In the genomic region with DNA sequence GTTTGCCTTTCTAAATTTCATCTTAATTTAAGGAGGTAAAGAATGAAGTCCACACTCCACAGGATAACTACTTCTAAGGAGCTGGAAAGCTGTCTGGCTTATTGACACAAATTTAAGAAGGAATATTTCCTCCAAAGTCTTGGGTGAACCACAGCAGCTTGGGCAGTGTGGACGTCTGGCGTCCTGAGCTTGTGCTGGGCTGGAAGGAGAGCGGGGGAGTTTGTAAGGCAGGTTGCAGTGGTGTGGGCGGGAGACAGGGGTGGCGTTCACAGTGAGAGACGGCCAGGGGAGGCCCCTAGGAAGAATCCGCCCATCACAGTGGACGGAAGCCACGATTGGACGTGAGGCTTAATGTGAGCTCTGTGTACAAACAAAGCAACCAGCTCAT, we compare ENCODE assay signal across 1 cellular context.
A peak's percentile ranks its signal among the peaks of the same experiment; 100 is the strongest.
TF ChIP-seq lines count a peak whose summit lies in the region.

No MANE protein-coding gene starts in this region.

TF ChIP-seq in HepG2, 621 proteins besides CTCF, POLR2A, EP300 and RAD21 (continued from another document and continues in another):
- no peak for TF ChIP-seq BCLAF1 (IDR thresholded peaks at IDR 0.05)
- TF ChIP-seq CEBPG (CRISPR knock-in tag; IDR thresholded peaks at IDR 0.05) = no peak
- TF ChIP-seq ASH2L (IDR thresholded peaks at IDR 0.05; ENCODE audit: insufficient read length, low read depth, low read length) = peak; percentile 43
- TF ChIP-seq TSC22D2 (CRISPR knock-in tag; IDR thresholded peaks at IDR 0.05; ENCODE audit: borderline replicate concordance) = no peak
- TF ChIP-seq ZNF768 (CRISPR knock-in tag; IDR thresholded peaks at IDR 0.05) = 0 out of 2 replicates have a peak, but pooled peaks have one; percentile 7
- TF ChIP-seq POLR2AphosphoS5 (IDR thresholded peaks at IDR 0.05; ENCODE audit: low read depth, low read length) = peak; percentile 77
- TF ChIP-seq FOXP1 (IDR thresholded peaks at IDR 0.05) = no peak
- TF ChIP-seq FOXP1 (CRISPR knock-in tag; IDR thresholded peaks at IDR 0.05) = 0 out of 2 replicates have a peak, but pooled peaks have one; percentile 6
- TF ChIP-seq SPEN (CRISPR knock-in tag; IDR thresholded peaks at IDR 0.05; ENCODE audit: low read depth) = 0 out of 2 replicates have a peak, but pooled peaks have one; percentile 25
- peak; percentile 61 for TF ChIP-seq SAP130 (CRISPR knock-in tag; IDR thresholded peaks at IDR 0.05; ENCODE audit: low read depth)
- 0 out of 2 replicates have a peak, but pooled peaks have one; percentile 3 for TF ChIP-seq ZNF333 (CRISPR knock-in tag; IDR thresholded peaks at IDR 0.05; ENCODE audit: borderline replicate concordance)
- TF ChIP-seq ZNF34 (CRISPR knock-in tag; IDR thresholded peaks at IDR 0.05; ENCODE audit: borderline replicate concordance) = peak; percentile 39; the same call in 1 of the 2 replicates
- TF ChIP-seq ZNF501 (CRISPR knock-in tag; IDR thresholded peaks at IDR 0.05) = peak; percentile 36; the same call in 1 of the 2 replicates
- 0 out of 2 replicates have a peak, but pooled peaks have one; percentile 2 for TF ChIP-seq TAF1 (CRISPR knock-in tag; IDR thresholded peaks at IDR 0.05)
- 0 out of 2 replicates have a peak, but pooled peaks have one; percentile 7 for TF ChIP-seq RARA (CRISPR knock-in tag; IDR thresholded peaks at IDR 0.05)
- TF ChIP-seq GFI1 (CRISPR knock-in tag; IDR thresholded peaks at IDR 0.05; ENCODE audit: borderline replicate concordance) = 0 out of 2 replicates have a peak, but pooled peaks have one; percentile 22
- TF ChIP-seq, protein P1, sequence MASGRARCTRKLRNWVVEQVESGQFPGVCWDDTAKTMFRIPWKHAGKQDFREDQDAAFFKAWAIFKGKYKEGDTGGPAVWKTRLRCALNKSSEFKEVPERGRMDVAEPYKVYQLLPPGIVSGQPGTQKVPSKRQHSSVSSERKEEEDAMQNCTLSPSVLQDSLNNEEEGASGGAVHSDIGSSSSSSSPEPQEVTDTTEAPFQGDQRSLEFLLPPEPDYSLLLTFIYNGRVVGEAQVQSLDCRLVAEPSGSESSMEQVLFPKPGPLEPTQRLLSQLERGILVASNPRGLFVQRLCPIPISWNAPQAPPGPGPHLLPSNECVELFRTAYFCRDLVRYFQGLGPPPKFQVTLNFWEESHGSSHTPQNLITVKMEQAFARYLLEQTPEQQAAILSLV (CRISPR knock-in tag; IDR thresholded peaks at IDR 0.05; ENCODE audit: borderline replicate concordance) = peak; percentile 53; the same call in 1 of the 2 replicates
- TF ChIP-seq, protein P2, sequence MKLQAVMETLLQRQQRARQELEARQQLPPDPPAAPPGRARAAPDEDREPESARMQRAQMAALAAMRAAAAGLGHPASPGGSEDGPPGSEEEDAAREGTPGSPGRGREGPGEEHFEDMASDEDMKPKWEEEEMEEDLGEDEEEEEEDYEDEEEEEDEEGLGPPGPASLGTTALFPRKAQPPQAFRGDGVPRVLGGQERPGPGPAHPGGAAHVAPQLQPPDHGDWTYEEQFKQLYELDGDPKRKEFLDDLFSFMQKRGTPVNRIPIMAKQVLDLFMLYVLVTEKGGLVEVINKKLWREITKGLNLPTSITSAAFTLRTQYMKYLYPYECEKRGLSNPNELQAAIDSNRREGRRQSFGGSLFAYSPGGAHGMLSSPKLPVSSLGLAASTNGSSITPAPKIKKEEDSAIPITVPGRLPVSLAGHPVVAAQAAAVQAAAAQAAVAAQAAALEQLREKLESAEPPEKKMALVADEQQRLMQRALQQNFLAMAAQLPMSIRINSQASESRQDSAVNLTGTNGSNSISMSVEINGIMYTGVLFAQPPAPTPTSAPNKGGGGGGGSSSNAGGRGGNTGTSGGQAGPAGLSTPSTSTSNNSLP (IDR thresholded peaks at IDR 0.05; ENCODE audit: low read depth, low read length) = no peak
- TF ChIP-seq, protein P3, sequence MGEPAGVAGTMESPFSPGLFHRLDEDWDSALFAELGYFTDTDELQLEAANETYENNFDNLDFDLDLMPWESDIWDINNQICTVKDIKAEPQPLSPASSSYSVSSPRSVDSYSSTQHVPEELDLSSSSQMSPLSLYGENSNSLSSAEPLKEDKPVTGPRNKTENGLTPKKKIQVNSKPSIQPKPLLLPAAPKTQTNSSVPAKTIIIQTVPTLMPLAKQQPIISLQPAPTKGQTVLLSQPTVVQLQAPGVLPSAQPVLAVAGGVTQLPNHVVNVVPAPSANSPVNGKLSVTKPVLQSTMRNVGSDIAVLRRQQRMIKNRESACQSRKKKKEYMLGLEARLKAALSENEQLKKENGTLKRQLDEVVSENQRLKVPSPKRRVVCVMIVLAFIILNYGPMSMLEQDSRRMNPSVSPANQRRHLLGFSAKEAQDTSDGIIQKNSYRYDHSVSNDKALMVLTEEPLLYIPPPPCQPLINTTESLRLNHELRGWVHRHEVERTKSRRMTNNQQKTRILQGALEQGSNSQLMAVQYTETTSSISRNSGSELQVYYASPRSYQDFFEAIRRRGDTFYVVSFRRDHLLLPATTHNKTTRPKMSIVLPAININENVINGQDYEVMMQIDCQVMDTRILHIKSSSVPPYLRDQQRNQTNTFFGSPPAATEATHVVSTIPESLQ (CRISPR knock-in tag; conservative IDR thresholded peaks at IDR 0.05) = peak; percentile 72; the same call in 1 of the 2 replicates
- no peak for TF ChIP-seq ZFY (CRISPR knock-in tag; IDR thresholded peaks at IDR 0.05)
- 0 out of 2 replicates have a peak, but pooled peaks have one; percentile 41 for TF ChIP-seq SP5 (CRISPR knock-in tag; IDR thresholded peaks at IDR 0.05; ENCODE audit: borderline replicate concordance, low read depth)
- TF ChIP-seq ZNF414 (CRISPR knock-in tag; IDR thresholded peaks at IDR 0.05) = no peak
- no peak for TF ChIP-seq ZNF12 (CRISPR knock-in tag; IDR thresholded peaks at IDR 0.05)
- TF ChIP-seq PITX1 (CRISPR knock-in tag; IDR thresholded peaks at IDR 0.05) = no peak
- no peak for TF ChIP-seq ZNF138 (CRISPR knock-in tag; IDR thresholded peaks at IDR 0.05; ENCODE audit: low read depth)
- peak; percentile 23; the same call in 1 of the 2 replicates for TF ChIP-seq ZNF331 (CRISPR knock-in tag; IDR thresholded peaks at IDR 0.05)
- TF ChIP-seq, protein P4, sequence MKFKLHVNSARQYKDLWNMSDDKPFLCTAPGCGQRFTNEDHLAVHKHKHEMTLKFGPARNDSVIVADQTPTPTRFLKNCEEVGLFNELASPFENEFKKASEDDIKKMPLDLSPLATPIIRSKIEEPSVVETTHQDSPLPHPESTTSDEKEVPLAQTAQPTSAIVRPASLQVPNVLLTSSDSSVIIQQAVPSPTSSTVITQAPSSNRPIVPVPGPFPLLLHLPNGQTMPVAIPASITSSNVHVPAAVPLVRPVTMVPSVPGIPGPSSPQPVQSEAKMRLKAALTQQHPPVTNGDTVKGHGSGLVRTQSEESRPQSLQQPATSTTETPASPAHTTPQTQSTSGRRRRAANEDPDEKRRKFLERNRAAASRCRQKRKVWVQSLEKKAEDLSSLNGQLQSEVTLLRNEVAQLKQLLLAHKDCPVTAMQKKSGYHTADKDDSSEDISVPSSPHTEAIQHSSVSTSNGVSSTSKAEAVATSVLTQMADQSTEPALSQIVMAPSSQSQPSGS (CRISPR knock-in tag; IDR thresholded peaks at IDR 0.05) = peak; percentile 24; the same call in 1 of the 2 replicates
- TF ChIP-seq POLR2G (IDR thresholded peaks at IDR 0.05; ENCODE audit: low read depth, low read length) = peak; percentile 65; the same call in 1 of the 2 replicates
- TF ChIP-seq, protein P5, sequence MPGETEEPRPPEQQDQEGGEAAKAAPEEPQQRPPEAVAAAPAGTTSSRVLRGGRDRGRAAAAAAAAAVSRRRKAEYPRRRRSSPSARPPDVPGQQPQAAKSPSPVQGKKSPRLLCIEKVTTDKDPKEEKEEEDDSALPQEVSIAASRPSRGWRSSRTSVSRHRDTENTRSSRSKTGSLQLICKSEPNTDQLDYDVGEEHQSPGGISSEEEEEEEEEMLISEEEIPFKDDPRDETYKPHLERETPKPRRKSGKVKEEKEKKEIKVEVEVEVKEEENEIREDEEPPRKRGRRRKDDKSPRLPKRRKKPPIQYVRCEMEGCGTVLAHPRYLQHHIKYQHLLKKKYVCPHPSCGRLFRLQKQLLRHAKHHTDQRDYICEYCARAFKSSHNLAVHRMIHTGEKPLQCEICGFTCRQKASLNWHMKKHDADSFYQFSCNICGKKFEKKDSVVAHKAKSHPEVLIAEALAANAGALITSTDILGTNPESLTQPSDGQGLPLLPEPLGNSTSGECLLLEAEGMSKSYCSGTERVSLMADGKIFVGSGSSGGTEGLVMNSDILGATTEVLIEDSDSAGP (CRISPR knock-in tag; IDR thresholded peaks at IDR 0.05; ENCODE audit: borderline replicate concordance) = peak; percentile 32; the same call in 1 of the 2 replicates
- TF ChIP-seq, protein P6, sequence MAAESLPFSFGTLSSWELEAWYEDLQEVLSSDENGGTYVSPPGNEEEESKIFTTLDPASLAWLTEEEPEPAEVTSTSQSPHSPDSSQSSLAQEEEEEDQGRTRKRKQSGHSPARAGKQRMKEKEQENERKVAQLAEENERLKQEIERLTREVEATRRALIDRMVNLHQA (CRISPR knock-in tag; IDR thresholded peaks at IDR 0.05) = no peak
- TF ChIP-seq, protein P7, sequence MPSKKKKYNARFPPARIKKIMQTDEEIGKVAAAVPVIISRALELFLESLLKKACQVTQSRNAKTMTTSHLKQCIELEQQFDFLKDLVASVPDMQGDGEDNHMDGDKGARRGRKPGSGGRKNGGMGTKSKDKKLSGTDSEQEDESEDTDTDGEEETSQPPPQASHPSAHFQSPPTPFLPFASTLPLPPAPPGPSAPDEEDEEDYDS (CRISPR knock-in tag; IDR thresholded peaks at IDR 0.05) = peak; percentile 65
- TF ChIP-seq ELF4 (CRISPR knock-in tag; IDR thresholded peaks at IDR 0.05; ENCODE audit: borderline replicate concordance) = no peak
- peak; percentile 73; the same call in 1 of the 2 replicates for TF ChIP-seq SP4 (CRISPR knock-in tag; IDR thresholded peaks at IDR 0.05)
- TF ChIP-seq XRCC5 (optimal IDR thresholded peaks at IDR 0.05; ENCODE audit: low read length) = peak; percentile 35
- TF ChIP-seq CBX1 (IDR thresholded peaks at IDR 0.05; ENCODE audit: low read depth) = no peak
- TF ChIP-seq RERE (CRISPR knock-in tag; IDR thresholded peaks at IDR 0.05; ENCODE audit: low read depth) = no peak
- TF ChIP-seq ZNF589 (CRISPR knock-in tag; conservative IDR thresholded peaks at IDR 0.05) = no peak
- TF ChIP-seq NR2C2 (CRISPR knock-in tag; IDR thresholded peaks at IDR 0.05; ENCODE audit: borderline replicate concordance) = no peak
- 0 out of 2 replicates have a peak, but pooled peaks have one; percentile 23 for TF ChIP-seq ZNF451 (CRISPR knock-in tag; IDR thresholded peaks at IDR 0.05)
- TF ChIP-seq, protein P8, sequence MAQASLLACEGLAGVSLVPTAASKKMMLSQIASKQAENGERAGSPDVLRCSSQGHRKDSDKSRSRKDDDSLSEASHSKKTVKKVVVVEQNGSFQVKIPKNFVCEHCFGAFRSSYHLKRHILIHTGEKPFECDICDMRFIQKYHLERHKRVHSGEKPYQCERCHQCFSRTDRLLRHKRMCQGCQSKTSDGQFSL (CRISPR knock-in tag; IDR thresholded peaks at IDR 0.05) = 0 out of 2 replicates have a peak, but pooled peaks have one; percentile 18
